In genomic region chr4:145734051-145734450, GRCh38 we compare ENCODE assay signal across 8 cellular contexts. TPM values are rescaled to one million over a fixed set of nuclear protein-coding genes. Genes with fewer than 3 reads are reported as not detected.
DNase-seq lines count a peak whose midpoint lies in the region; ATAC-seq and TF ChIP-seq lines count a peak whose summit lies in the region.

No MANE protein-coding gene starts in this region.

- 74% methylated on average over 6 of the region's 7 CpGs; no CpG with 5 or more reads in 1 of the 2 experiments for WGBS in IMR-90 (ENCODE audit: extremely low coverage in 2 of 2, insufficient read length in 1 of 2), 2 experiments

- H4K91ac ChIP-seq in IMR-90 (ENCODE audit: insufficient read depth, low read depth, low read length) = peak overlapping the region; percentile 99

- H2AK9ac ChIP-seq in IMR-90 (replicated peaks; ENCODE audit: low read depth, low read length, poor library complexity) = peak overlapping the region; percentile 99

- DNase-seq in ACHN (peak; percentile 26), IMR-90 (no peak), NCI-H1930 (lab: John Stamatoyannopoulos, UW) (no peak), GF-D8 (lab: John Stamatoyannopoulos, UW) (no peak), NCI-H345 treated with DMSO at 0.1 percent for 48 hours (lab: John Stamatoyannopoulos, UW; ENCODE audit: unreplicated experiment) (no peak)
- DNase-seq in natural killer cell treated with Interleukin-12 subunit alpha and Interleukin-12 subunit beta and Interleukin-15 and Interleukin-18, amount 100 ng/mL, for 72 hours (ENCODE audit: low spot score) = no peak

- intact Hi-C loops in IMR-90 (cut with micrococcal nuclease) = loop anchor here (1.0 to 10.0 kb wide), 5 partner anchors 55 to 519 kb away; partner anchors contain the start of genes MMAA and SMAD1
- intact Hi-C loops in dendritic cell treated with granulocyte-macrophage colony-stimulating factor and Interleukin-4, amounts not matched to agents 40 ng/mL and 50 ng/mL, for 4 days (cut with micrococcal nuclease) = loop anchor here (5.0 kb wide), 2 partner anchors 88 to 203 kb away; partner anchors contain the start of gene ZNF827

- H3K27me3 ChIP-seq in IMR-90 (ENCODE audit: control insufficient read depth, insufficient read depth, low read length) = no peaks in the 10 kb centered on the region

- H2BK5ac ChIP-seq in IMR-90 (ENCODE audit: low read depth, low read length, poor library complexity, severe bottlenecking) = peak overlapping the region; percentile 100

- peak overlapping the region; percentile 92 for H3K27ac ChIP-seq in IMR-90 (ENCODE audit: insufficient read depth, low read length)

- no peak overlapping the region for H3K4me3 Mint-ChIP-seq in dendritic cell treated with granulocyte-macrophage colony-stimulating factor and Interleukin-4, amounts not matched to agents 40 ng/mL and 50 ng/mL, for 4 days
- peak overlapping the region; percentile 71 for H3K4me3 Mint-ChIP-seq in natural killer cell treated with Interleukin-12 subunit alpha and Interleukin-12 subunit beta and Interleukin-15 and Interleukin-18, amount 100 ng/mL, for 72 hours

- no peak for TF ChIP-seq RAD21 in IMR-90 (IDR thresholded peaks at IDR 0.05; ENCODE audit: low read length)

- no peak for ATAC-seq in IMR-90 (ENCODE audit: low read depth)
- ATAC-seq in natural killer cell treated with Interleukin-12 subunit alpha and Interleukin-12 subunit beta and Interleukin-15 and Interleukin-18, amount 100 ng/mL, for 72 hours = no peak
- ATAC-seq in GM19395 (IDR thresholded peaks at IDR 0.05; ENCODE audit: unreplicated experiment) = no peak

- no peak for TF ChIP-seq CTCF in IMR-90 (conservative IDR thresholded peaks at IDR 0.05; ENCODE audit: low read depth, low read length)

- peak overlapping the region; percentile 99 for H3K4ac ChIP-seq in IMR-90 (ENCODE audit: low read depth, low read length)

- peaks cover 28% of the 10 kb centered on the region for H3K4me1 Mint-ChIP-seq in dendritic cell treated with granulocyte-macrophage colony-stimulating factor and Interleukin-4, amounts not matched to agents 40 ng/mL and 50 ng/mL, for 4 days (ENCODE audit: low read depth)
- peaks cover 3 to 13% of the 10 kb centered on the region in 2 donors for H3K4me1 Mint-ChIP-seq in natural killer cell treated with Interleukin-12 subunit alpha and Interleukin-12 subunit beta and Interleukin-15 and Interleukin-18, amount 100 ng/mL, for 72 hours (ENCODE audit: low read depth in 2 of 2)

- no TSS peak for BruUV-seq in IMR-90 (replicated peaks; lab: Mats Ljungman, UMichigan)

- no peaks in the 10 kb centered on the region for H3K36me3 ChIP-seq in IMR-90 (ENCODE audit: control insufficient read depth, insufficient read depth, low read length)

- H2BK15ac ChIP-seq in IMR-90 (ENCODE audit: low read depth, low read length) = peak overlapping the region; percentile 95

- H3K27ac Mint-ChIP-seq in dendritic cell treated with granulocyte-macrophage colony-stimulating factor and Interleukin-4, amounts not matched to agents 40 ng/mL and 50 ng/mL, for 4 days = peak overlapping the region; percentile 98
- no peak overlapping the region for H3K27ac Mint-ChIP-seq in natural killer cell treated with Interleukin-12 subunit alpha and Interleukin-12 subunit beta and Interleukin-15 and Interleukin-18, amount 100 ng/mL, for 72 hours

- TF ChIP-seq POLR2A in IMR-90 (IDR thresholded peaks at IDR 0.05; ENCODE audit: low read depth, low read length) = no peak

- H3K14ac ChIP-seq in IMR-90 (replicated peaks; ENCODE audit: low read depth, low read length) = peak overlapping the region; percentile 99

- H2AFZ ChIP-seq in IMR-90 (replicated peaks; ENCODE audit: low read length, poor library complexity) = peak overlapping the region; percentile 87

- CTCF ChIA-PET in IMR-90 (lab: Yijun Ruan, JAX) = no interaction called here

- peak overlapping the region; percentile 94 for H4K5ac ChIP-seq in IMR-90 (ENCODE audit: low read depth, low read length)

- H3K56ac ChIP-seq in IMR-90 (ENCODE audit: extremely low read depth, insufficient read depth, low read length) = peak overlapping the region; percentile 97

- H3K9me3 Mint-ChIP-seq in dendritic cell treated with granulocyte-macrophage colony-stimulating factor and Interleukin-4, amounts not matched to agents 40 ng/mL and 50 ng/mL, for 4 days = no peaks in the 10 kb centered on the region
- no peaks in the 10 kb centered on the region for H3K9me3 Mint-ChIP-seq in natural killer cell treated with Interleukin-12 subunit alpha and Interleukin-12 subunit beta and Interleukin-15 and Interleukin-18, amount 100 ng/mL, for 72 hours

- H3K9ac ChIP-seq in IMR-90 (ENCODE audit: low read depth, low read length) = peak overlapping the region; percentile 80

- in situ Hi-C loops in ACHN (cut with HindIII; ENCODE audit: low pct_ligation_motif_present, low pct_unique_long_range_greater_than_20kb, low sequenced_read_pairs) = no loop called here
- in situ Hi-C loops in IMR-90 (cut with MboI; ENCODE audit: low sequenced_read_pairs) = no loop called here

- peaks cover 28% of the 10 kb centered on the region for H3K4me1 ChIP-seq in IMR-90 (ENCODE audit: control insufficient read depth, insufficient read depth, low read length)

- peaks cover 15% of the 10 kb centered on the region for H3K27me3 Mint-ChIP-seq in dendritic cell treated with granulocyte-macrophage colony-stimulating factor and Interleukin-4, amounts not matched to agents 40 ng/mL and 50 ng/mL, for 4 days
- H3K27me3 Mint-ChIP-seq in natural killer cell treated with Interleukin-12 subunit alpha and Interleukin-12 subunit beta and Interleukin-15 and Interleukin-18, amount 100 ng/mL, for 72 hours = peaks cover 9 to 10% of the 10 kb centered on the region in 2 donors

- peak overlapping the region; percentile 77 for H3K4me2 ChIP-seq in IMR-90 (ENCODE audit: low read depth, low read length)

- H3K9me3 ChIP-seq in IMR-90 (ENCODE audit: control insufficient read depth, insufficient read depth, low read length) = no peaks in the 10 kb centered on the region

- H3K9me1 ChIP-seq in IMR-90 (ENCODE audit: insufficient read depth, low read length) = peaks cover 19% of the 10 kb centered on the region

- H3K23ac ChIP-seq in IMR-90 (ENCODE audit: low read depth, low read length) = peak overlapping the region; percentile 99

- peak overlapping the region; percentile 98 for H2BK120ac ChIP-seq in IMR-90 (ENCODE audit: low read depth, low read length)

- H3K4me3 ChIP-seq in IMR-90 (ENCODE audit: insufficient read depth, low read depth, low read length) = peak overlapping the region; percentile 12; the same call in 1 of the 2 replicates

- peak overlapping the region; percentile 98 for H2BK20ac ChIP-seq in IMR-90 (ENCODE audit: low read depth, low read length)

- peak overlapping the region; percentile 94 for H2AK5ac ChIP-seq in IMR-90 (ENCODE audit: low read depth, low read length)

- H3K18ac ChIP-seq in IMR-90 (ENCODE audit: low read depth, low read length) = peak overlapping the region; percentile 98

- peak overlapping the region; percentile 93 to 98 for H4K8ac ChIP-seq in IMR-90 (ENCODE audit: low read depth in 2 of 2, low read length in 2 of 2)

- H3K36me3 Mint-ChIP-seq in dendritic cell treated with granulocyte-macrophage colony-stimulating factor and Interleukin-4, amounts not matched to agents 40 ng/mL and 50 ng/mL, for 4 days (ENCODE audit: low read depth) = no peaks in the 10 kb centered on the region
- no peaks in the 10 kb centered on the region for H3K36me3 Mint-ChIP-seq in natural killer cell treated with Interleukin-12 subunit alpha and Interleukin-12 subunit beta and Interleukin-15 and Interleukin-18, amount 100 ng/mL, for 72 hours

- dilution Hi-C loops in IMR-90 (cut with HindIII; ENCODE audit: low sequenced_read_pairs, unreplicated experiment) = no loop called here

- POLR2A ChIA-PET in IMR-90 (lab: Charles Lee; ENCODE audit: unreplicated experiment) = interaction anchor here (0.6 kb wide), 1 partner anchor 22 kb away, joined by 5 read pairs; no protein-coding TSS in a partner anchor

- H3K79me1 ChIP-seq in IMR-90 (ENCODE audit: low read depth in 1 of 2, low read length in 2 of 2) = peaks cover 0 to 6% of the 10 kb centered on the region in 2 experiments; a peak in 2 of 4 replicates

- H4K20me1 ChIP-seq in IMR-90 (ENCODE audit: insufficient read depth, low read length) = no peaks in the 10 kb centered on the region

TF ChIP-seq in IMR-90, 13 proteins besides CTCF, POLR2A, EP300 and RAD21 (continues in another document):
- TF ChIP-seq FOS (IDR thresholded peaks at IDR 0.05; ENCODE audit: low read depth, low read length) = no peak
- no peak for TF ChIP-seq MXI1 (IDR thresholded peaks at IDR 0.05; ENCODE audit: borderline replicate concordance, low read depth, low read length)
- TF ChIP-seq ELK1 (IDR thresholded peaks at IDR 0.05; ENCODE audit: borderline replicate concordance, low read depth, low read length) = no peak
- TF ChIP-seq USF2 (IDR thresholded peaks at IDR 0.05; ENCODE audit: low read depth, low read length) = no peak
- no peak for TF ChIP-seq MAFK (IDR thresholded peaks at IDR 0.05; ENCODE audit: low read depth, low read length)
- TF ChIP-seq CEBPB (IDR thresholded peaks at IDR 0.05; ENCODE audit: low read depth, low read length) = no peak
- no peak for TF ChIP-seq NFE2L2 (IDR thresholded peaks at IDR 0.05; ENCODE audit: low read depth, low read length)
- TF ChIP-seq MAZ (IDR thresholded peaks at IDR 0.05; ENCODE audit: borderline replicate concordance, low read depth, low read length) = no peak
- TF ChIP-seq RCOR1 (IDR thresholded peaks at IDR 0.05; ENCODE audit: insufficient replicate concordance, low read length) = no peak

RNA-seq across cellular contexts. Expression of gene C4orf51, which starts 54.1 kb away (rescaled TPM):
- total RNA-seq in IMR-90 (2012; rRNA removed) = not detected in 2 replicates
- polyA plus RNA-seq in IMR-90 (2012; rRNA removed) = not detected in 2 replicates
- not detected in 2 replicates for polyA plus RNA-seq in IMR-90 (2012; cell fraction: cytosol; rRNA removed)
- not detected in 2 replicates for polyA plus RNA-seq in IMR-90 (2012; cell fraction: nucleus; rRNA removed; ENCODE audit: low replicate concordance)
- not detected for total RNA-seq in natural killer cell treated with Interleukin-12 subunit alpha and Interleukin-12 subunit beta and Interleukin-15 and Interleukin-18, amount 100 ng/mL, for 72 hours
